In the genomic region with DNA sequence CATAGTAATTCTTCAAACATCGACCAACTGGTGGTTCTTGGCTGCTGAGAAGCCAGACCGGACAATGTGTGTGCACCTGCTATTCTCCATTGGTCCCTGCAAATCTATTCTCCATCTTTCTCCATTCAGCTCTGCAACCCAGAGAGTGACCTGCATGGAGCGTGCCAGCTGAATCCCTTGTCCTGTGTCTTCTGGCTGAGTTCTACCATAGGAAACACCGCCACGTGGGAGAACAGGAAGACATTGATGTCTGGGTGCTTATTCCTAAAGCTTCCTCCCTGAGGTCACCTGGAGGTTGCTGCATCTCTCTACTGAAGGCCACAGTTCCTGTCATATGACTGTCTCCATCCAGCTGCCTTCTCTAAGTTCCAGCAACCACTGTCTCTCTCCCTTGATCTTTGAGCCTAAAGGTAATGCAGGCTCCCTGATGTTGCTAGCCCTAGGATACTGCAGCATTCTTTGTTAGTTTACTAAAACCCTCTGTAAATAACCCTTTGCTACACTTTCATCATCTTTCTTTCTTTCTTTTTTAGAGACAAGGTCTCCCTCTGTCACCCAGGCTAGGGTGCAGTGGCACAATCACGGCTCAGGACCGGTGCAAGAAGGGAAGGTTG, we compare ENCODE assay signal across 28 cellular contexts. TPM values are rescaled to one million over a fixed set of nuclear protein-coding genes. Genes with fewer than 3 reads are reported as not detected.
"Had no signal": no experiment of that assay in that cellular context is flagged by ENCODE, and none has a peak within 500 bp of the region (broad histone marks: within the 10 kb centered on the region; RNA-seq: fewer than 3 reads in every experiment).

No MANE protein-coding gene starts in this region.

- H3K27me3 Mint-ChIP-seq: activated CD4-positive, alpha-beta memory T cell treated with anti-CD3 and anti-CD28 coated beads, Interleukin-2, amount 10 ng/mL, durations not matched to agents 7 days and 5 days; activated CD4-positive, alpha-beta T cell treated with anti-CD3 and anti-CD28 coated beads, Interleukin-2, amount 10 ng/mL, durations not matched to agents 7 days and 5 days had no signal

- H3K4me1 Mint-ChIP-seq: immature natural killer cell, natural killer cell had no signal

- H3K27ac Mint-ChIP-seq: activated CD4-positive, alpha-beta memory T cell treated with anti-CD3 and anti-CD28 coated beads, Interleukin-2, amount 10 ng/mL, durations not matched to agents 7 days and 5 days; activated CD4-positive, alpha-beta T cell treated with anti-CD3 and anti-CD28 coated beads, Interleukin-2, amount 10 ng/mL, durations not matched to agents 7 days and 5 days; activated naive CD4-positive, alpha-beta T cell treated with anti-CD3 and anti-CD28 coated beads, Interleukin-2, amount 10 ng/mL, durations not matched to agents 7 days and 5 days; dendritic cell treated with granulocyte-macrophage colony-stimulating factor and Interleukin-4, amounts not matched to agents 40 ng/mL and 50 ng/mL, for 4 days; endodermal cell; immature natural killer cell; natural killer cell; stimulated activated naive B cell treated with anti-CD40 and anti-IgM and Interleukin-4, amounts not matched to agents 10 μg/mL and 1 μg/mL and 100 μg/mL, for 72 hours; T-helper 1 cell treated with Interleukin-12 subunit alpha and Interleukin-12 subunit beta and Interleukin-4 antibody, amounts not matched to agents 30 μg/mL and 1 μg/mL, for 36 hours had no signal

- H3K4me1 ChIP-seq: breast epithelium, foreskin keratinocyte had no signal

- H3K9me3 Mint-ChIP-seq: activated CD4-positive, alpha-beta memory T cell treated with anti-CD3 and anti-CD28 coated beads, Interleukin-2, amount 10 ng/mL, durations not matched to agents 7 days and 5 days; activated CD4-positive, alpha-beta T cell treated with anti-CD3 and anti-CD28 coated beads, Interleukin-2, amount 10 ng/mL, durations not matched to agents 7 days and 5 days; activated naive CD4-positive, alpha-beta T cell treated with anti-CD3 and anti-CD28 coated beads, Interleukin-2, amount 10 ng/mL, durations not matched to agents 7 days and 5 days; dendritic cell treated with granulocyte-macrophage colony-stimulating factor and Interleukin-4, amounts not matched to agents 40 ng/mL and 50 ng/mL, for 4 days; endodermal cell; immature natural killer cell; natural killer cell; stimulated activated naive B cell treated with anti-CD40 and anti-IgM and Interleukin-4, amounts not matched to agents 10 μg/mL and 1 μg/mL and 100 μg/mL, for 72 hours; T-helper 1 cell treated with Interleukin-12 subunit alpha and Interleukin-12 subunit beta and Interleukin-4 antibody, amounts not matched to agents 30 μg/mL and 1 μg/mL, for 36 hours had no signal

- H3K36me3 Mint-ChIP-seq: activated naive CD4-positive, alpha-beta T cell treated with anti-CD3 and anti-CD28 coated beads, Interleukin-2, amount 10 ng/mL, durations not matched to agents 7 days and 5 days; immature natural killer cell; natural killer cell; stimulated activated naive B cell treated with anti-CD40 and anti-IgM and Interleukin-4, amounts not matched to agents 10 μg/mL and 1 μg/mL and 100 μg/mL, for 72 hours had no signal

- H3K36me3 ChIP-seq: breast epithelium, esophagus muscularis mucosa, heart left ventricle, right atrium auricular region, stomach, tibial nerve, WERI-Rb-1 had no signal

- H3K27me3 ChIP-seq: breast epithelium, esophagus muscularis mucosa, foreskin keratinocyte, heart left ventricle, right atrium auricular region, stomach, tibial nerve had no signal

- H3K9me3 ChIP-seq: breast epithelium, esophagus muscularis mucosa, heart left ventricle, right atrium auricular region, stomach, tibial nerve had no signal

- H3K4me3 ChIP-seq: breast epithelium, esophagus muscularis mucosa, heart left ventricle, right atrium auricular region, stomach, tibial nerve had no signal

- ATAC-seq: foreskin keratinocyte; heart left ventricle; natural killer cell; stimulated activated naive B cell treated with anti-CD40 and anti-IgM and Interleukin-4, amounts not matched to agents 10 μg/mL and 1 μg/mL and 100 μg/mL, for 72 hours had no signal

- FAIRE-seq: kidney, urothelium cell line had no signal

- H3K4me3 Mint-ChIP-seq: activated CD4-positive, alpha-beta memory T cell treated with anti-CD3 and anti-CD28 coated beads, Interleukin-2, amount 10 ng/mL, durations not matched to agents 7 days and 5 days; activated CD4-positive, alpha-beta T cell treated with anti-CD3 and anti-CD28 coated beads, Interleukin-2, amount 10 ng/mL, durations not matched to agents 7 days and 5 days; activated naive CD4-positive, alpha-beta T cell treated with anti-CD3 and anti-CD28 coated beads, Interleukin-2, amount 10 ng/mL, durations not matched to agents 7 days and 5 days; dendritic cell treated with granulocyte-macrophage colony-stimulating factor and Interleukin-4, amounts not matched to agents 40 ng/mL and 50 ng/mL, for 4 days; endodermal cell; immature natural killer cell; natural killer cell; stimulated activated naive B cell treated with anti-CD40 and anti-IgM and Interleukin-4, amounts not matched to agents 10 μg/mL and 1 μg/mL and 100 μg/mL, for 72 hours; T-helper 1 cell treated with Interleukin-12 subunit alpha and Interleukin-12 subunit beta and Interleukin-4 antibody, amounts not matched to agents 30 μg/mL and 1 μg/mL, for 36 hours had no signal

- H3K27ac ChIP-seq: breast epithelium, esophagus muscularis mucosa, foreskin keratinocyte, heart left ventricle, right atrium auricular region, stomach, tibial nerve, WERI-Rb-1 had no signal

- DNase-seq: activated CD4-positive, alpha-beta memory T cell treated with anti-CD3 and anti-CD28 coated beads, Interleukin-2, amount 10 ng/mL, durations not matched to agents 7 days and 5 days; activated CD4-positive, alpha-beta T cell treated with anti-CD3 and anti-CD28 coated beads, Interleukin-2, amount 10 ng/mL, durations not matched to agents 7 days and 5 days; activated CD4-positive, CD25-positive, alpha-beta regulatory T cell treated with anti-CD3 and anti-CD28 coated beads, Interleukin-2, amount 50 U/mL, for 72 hours; activated gamma-delta T cell; activated naive CD4-positive, alpha-beta T cell treated with anti-CD3 and anti-CD28 coated beads, Interleukin-2, amount 10 ng/mL, durations not matched to agents 7 days and 5 days; central memory CD4-positive, alpha-beta T cell; endodermal cell; foreskin keratinocyte; heart left ventricle; hypothalamus; immature natural killer cell; kidney; midbrain; natural killer cell; stimulated activated CD4-positive, alpha-beta T cell treated with anti-CD3 and anti-CD28 coated beads, Interleukin-15, amount 100 ng/mL, for 24 hours; stimulated activated CD4-positive, alpha-beta T cell treated with anti-CD3 and anti-CD28 coated beads, Interleukin-2, amount 100 ng/mL, for 24 hours; stimulated activated naive B cell treated with anti-CD40 and anti-IgM and Interleukin-4, amounts not matched to agents 10 μg/mL and 1 μg/mL and 100 μg/mL, for 72 hours; stomach; SW 1271; T1000; WERI-Rb-1 had no signal

RNA-seq across cellular contexts. Expression of a gene that starts 46.9 kb away (rescaled TPM):
- total RNA-seq: activated CD4-positive, alpha-beta memory T cell treated with anti-CD3 and anti-CD28 coated beads, Interleukin-2, amount 10 ng/mL, durations not matched to agents 7 days and 5 days; activated CD4-positive, alpha-beta T cell treated with anti-CD3 and anti-CD28 coated beads, Interleukin-2, amount 10 ng/mL, durations not matched to agents 7 days and 5 days; natural killer cell had no signal
- polyA plus RNA-seq: immature natural killer cell had no signal
